In the genomic region with DNA sequence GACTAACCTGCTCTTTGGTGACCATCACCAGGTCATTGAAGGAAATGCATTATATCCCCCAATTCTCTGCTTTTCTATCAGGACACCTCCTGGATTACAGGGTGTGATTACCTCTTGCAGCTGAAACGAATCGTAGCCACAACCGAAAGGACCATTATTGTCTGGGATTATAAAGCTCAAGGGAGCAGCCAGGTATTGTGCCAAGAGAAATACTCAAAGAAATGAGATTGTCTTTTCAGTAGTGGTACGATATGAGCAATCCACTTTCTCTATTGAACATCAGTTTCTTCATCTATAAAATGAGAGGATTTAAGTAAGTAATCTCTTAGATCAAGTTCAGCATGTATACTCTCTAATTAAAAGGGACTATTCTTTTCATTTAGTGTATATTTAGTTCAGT, we compare ENCODE assay signal across 1 cellular context.
A peak's percentile ranks its signal among the peaks of the same experiment; 100 is the strongest.
TF ChIP-seq lines count a peak whose summit lies in the region.

No MANE protein-coding gene starts in this region.

TF ChIP-seq in HEK293, 187 proteins besides CTCF, POLR2A, EP300 and RAD21 (continued from another document):
- TF ChIP-seq, protein P1, sequence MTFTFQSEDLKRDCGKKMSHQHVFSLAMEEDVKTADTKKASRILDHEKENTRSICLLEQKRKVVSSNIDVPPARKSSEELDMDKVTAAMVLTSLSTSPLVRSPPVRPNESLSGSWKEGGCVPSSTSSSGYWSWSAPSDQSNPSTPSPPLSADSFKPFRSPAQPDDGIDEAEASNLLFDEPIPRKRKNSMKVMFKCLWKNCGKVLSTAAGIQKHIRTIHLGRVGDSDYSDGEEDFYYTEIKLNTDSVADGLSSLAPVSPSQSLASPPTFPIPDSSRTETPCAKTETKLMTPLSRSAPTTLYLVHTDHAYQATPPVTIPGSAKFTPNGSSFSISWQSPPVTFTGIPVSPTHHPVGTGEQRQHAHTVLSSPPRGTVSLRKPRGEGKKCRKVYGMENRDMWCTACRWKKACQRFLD (tag by site-specific recombination; IDR thresholded peaks at IDR 0.05), result no peak
- TF ChIP-seq, protein P2, sequence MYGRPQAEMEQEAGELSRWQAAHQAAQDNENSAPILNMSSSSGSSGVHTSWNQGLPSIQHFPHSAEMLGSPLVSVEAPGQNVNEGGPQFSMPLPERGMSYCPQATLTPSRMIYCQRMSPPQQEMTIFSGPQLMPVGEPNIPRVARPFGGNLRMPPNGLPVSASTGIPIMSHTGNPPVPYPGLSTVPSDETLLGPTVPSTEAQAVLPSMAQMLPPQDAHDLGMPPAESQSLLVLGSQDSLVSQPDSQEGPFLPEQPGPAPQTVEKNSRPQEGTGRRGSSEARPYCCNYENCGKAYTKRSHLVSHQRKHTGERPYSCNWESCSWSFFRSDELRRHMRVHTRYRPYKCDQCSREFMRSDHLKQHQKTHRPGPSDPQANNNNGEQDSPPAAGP (tag by site-specific recombination; IDR thresholded peaks at IDR 0.05), result no peak
- TF ChIP-seq WT1 (tag by site-specific recombination; IDR thresholded peaks at IDR 0.05) (peak; percentile 50), ZNF843 (tag by site-specific recombination; IDR thresholded peaks at IDR 0.05) (0 out of 2 replicates have a peak, but pooled peaks have one; percentile 10), SP2 (tag by site-specific recombination; IDR thresholded peaks at IDR 0.05) (no peak), ZNF664 (tag by site-specific recombination; IDR thresholded peaks at IDR 0.05) (peak; percentile 8; the same call in 1 of the 2 replicates), ZNF169 (tag by site-specific recombination; IDR thresholded peaks at IDR 0.05) (no peak), ZNF610 (tag by site-specific recombination; IDR thresholded peaks at IDR 0.05; ENCODE audit: borderline replicate concordance) (no peak), OVOL3 (tag by site-specific recombination; IDR thresholded peaks at IDR 0.05) (peak; percentile 77), MYNN (tag by site-specific recombination; IDR thresholded peaks at IDR 0.05; ENCODE audit: borderline replicate concordance) (no peak), RBAK (tag by site-specific recombination; IDR thresholded peaks at IDR 0.05) (no peak), ZBTB8A (tag by site-specific recombination; IDR thresholded peaks at IDR 0.05) (no peak), ZFP41 (tag by site-specific recombination; IDR thresholded peaks at IDR 0.05; ENCODE audit: borderline replicate concordance) (no peak), ZNF341 (tag by site-specific recombination; IDR thresholded peaks at IDR 0.05; ENCODE audit: low read depth) (no peak), FEZF1 (tag by site-specific recombination; IDR thresholded peaks at IDR 0.05) (peak; percentile 77), KLF10 (tag by site-specific recombination; IDR thresholded peaks at IDR 0.05) (no peak), ZBTB21 (tag by site-specific recombination; IDR thresholded peaks at IDR 0.05) (no peak), ZNF777 (tag by site-specific recombination; IDR thresholded peaks at IDR 0.05; ENCODE audit: borderline replicate concordance) (no peak), ZNF138 (tag by site-specific recombination; IDR thresholded peaks at IDR 0.05; ENCODE audit: borderline replicate concordance) (no peak), ZNF707 (tag by site-specific recombination; IDR thresholded peaks at IDR 0.05) (no peak), ZNF670 (tag by site-specific recombination; IDR thresholded peaks at IDR 0.05; ENCODE audit: low read depth) (no peak), ZSCAN16 (tag by site-specific recombination; IDR thresholded peaks at IDR 0.05) (no peak), ZNF561 (tag by site-specific recombination; IDR thresholded peaks at IDR 0.05; ENCODE audit: borderline replicate concordance) (no peak), HOXC10 (CRISPR knock-in tag; IDR thresholded peaks at IDR 0.05) (no peak), ZNF132 (tag by site-specific recombination; IDR thresholded peaks at IDR 0.05; ENCODE audit: borderline replicate concordance) (no peak), ZNF544 (tag by site-specific recombination; IDR thresholded peaks at IDR 0.05) (no peak), ZNF202 (tag by site-specific recombination; IDR thresholded peaks at IDR 0.05; ENCODE audit: borderline replicate concordance) (no peak), SP3 (tag by site-specific recombination; IDR thresholded peaks at IDR 0.05) (no peak), ZNF23 (tag by site-specific recombination; IDR thresholded peaks at IDR 0.05; ENCODE audit: borderline replicate concordance) (no peak), HOXA7 (CRISPR knock-in tag; IDR thresholded peaks at IDR 0.05; ENCODE audit: borderline replicate concordance) (no peak), ZNF621 (tag by site-specific recombination; IDR thresholded peaks at IDR 0.05) (no peak)
- TF ChIP-seq, protein P3, sequence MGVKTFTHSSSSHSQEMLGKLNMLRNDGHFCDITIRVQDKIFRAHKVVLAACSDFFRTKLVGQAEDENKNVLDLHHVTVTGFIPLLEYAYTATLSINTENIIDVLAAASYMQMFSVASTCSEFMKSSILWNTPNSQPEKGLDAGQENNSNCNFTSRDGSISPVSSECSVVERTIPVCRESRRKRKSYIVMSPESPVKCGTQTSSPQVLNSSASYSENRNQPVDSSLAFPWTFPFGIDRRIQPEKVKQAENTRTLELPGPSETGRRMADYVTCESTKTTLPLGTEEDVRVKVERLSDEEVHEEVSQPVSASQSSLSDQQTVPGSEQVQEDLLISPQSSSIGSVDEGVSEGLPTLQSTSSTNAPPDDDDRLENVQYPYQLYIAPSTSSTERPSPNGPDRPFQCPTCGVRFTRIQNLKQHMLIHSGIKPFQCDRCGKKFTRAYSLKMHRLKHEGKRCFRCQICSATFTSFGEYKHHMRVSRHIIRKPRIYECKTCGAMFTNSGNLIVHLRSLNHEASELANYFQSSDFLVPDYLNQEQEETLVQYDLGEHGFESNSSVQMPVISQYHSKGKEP (tag by site-specific recombination; IDR thresholded peaks at IDR 0.05), result peak; percentile 48
- TF ChIP-seq, protein P4, sequence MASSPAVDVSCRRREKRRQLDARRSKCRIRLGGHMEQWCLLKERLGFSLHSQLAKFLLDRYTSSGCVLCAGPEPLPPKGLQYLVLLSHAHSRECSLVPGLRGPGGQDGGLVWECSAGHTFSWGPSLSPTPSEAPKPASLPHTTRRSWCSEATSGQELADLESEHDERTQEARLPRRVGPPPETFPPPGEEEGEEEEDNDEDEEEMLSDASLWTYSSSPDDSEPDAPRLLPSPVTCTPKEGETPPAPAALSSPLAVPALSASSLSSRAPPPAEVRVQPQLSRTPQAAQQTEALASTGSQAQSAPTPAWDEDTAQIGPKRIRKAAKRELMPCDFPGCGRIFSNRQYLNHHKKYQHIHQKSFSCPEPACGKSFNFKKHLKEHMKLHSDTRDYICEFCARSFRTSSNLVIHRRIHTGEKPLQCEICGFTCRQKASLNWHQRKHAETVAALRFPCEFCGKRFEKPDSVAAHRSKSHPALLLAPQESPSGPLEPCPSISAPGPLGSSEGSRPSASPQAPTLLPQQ (tag by site-specific recombination; IDR thresholded peaks at IDR 0.05), result no peak
- TF ChIP-seq, protein P5, sequence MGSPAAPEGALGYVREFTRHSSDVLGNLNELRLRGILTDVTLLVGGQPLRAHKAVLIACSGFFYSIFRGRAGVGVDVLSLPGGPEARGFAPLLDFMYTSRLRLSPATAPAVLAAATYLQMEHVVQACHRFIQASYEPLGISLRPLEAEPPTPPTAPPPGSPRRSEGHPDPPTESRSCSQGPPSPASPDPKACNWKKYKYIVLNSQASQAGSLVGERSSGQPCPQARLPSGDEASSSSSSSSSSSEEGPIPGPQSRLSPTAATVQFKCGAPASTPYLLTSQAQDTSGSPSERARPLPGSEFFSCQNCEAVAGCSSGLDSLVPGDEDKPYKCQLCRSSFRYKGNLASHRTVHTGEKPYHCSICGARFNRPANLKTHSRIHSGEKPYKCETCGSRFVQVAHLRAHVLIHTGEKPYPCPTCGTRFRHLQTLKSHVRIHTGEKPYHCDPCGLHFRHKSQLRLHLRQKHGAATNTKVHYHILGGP (tag by site-specific recombination; IDR thresholded peaks at IDR 0.05), result no peak
- TF ChIP-seq, protein P6, sequence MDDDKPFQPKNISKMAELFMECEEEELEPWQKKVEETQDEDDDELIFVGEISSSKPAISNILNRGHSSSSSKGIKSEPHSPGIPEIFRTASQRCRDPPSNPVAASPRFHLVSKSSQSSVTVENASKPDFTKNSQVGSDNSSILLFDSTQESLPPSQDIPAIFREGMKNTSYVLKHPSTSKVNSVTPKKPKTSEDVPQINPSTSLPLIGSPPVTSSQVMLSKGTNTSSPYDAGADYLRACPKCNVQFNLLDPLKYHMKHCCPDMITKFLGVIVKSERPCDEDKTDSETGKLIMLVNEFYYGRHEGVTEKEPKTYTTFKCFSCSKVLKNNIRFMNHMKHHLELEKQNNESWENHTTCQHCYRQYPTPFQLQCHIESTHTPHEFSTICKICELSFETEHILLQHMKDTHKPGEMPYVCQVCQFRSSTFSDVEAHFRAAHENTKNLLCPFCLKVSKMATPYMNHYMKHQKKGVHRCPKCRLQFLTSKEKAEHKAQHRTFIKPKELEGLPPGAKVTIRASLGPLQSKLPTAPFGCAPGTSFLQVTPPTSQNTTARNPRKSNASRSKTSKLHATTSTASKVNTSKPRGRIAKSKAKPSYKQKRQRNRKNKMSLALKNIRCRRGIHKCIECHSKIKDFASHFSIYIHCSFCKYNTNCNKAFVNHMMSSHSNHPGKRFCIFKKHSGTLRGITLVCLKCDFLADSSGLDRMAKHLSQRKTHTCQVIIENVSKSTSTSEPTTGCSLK (tag by site-specific recombination; IDR thresholded peaks at IDR 0.05), result no peak
- TF ChIP-seq, protein P7, sequence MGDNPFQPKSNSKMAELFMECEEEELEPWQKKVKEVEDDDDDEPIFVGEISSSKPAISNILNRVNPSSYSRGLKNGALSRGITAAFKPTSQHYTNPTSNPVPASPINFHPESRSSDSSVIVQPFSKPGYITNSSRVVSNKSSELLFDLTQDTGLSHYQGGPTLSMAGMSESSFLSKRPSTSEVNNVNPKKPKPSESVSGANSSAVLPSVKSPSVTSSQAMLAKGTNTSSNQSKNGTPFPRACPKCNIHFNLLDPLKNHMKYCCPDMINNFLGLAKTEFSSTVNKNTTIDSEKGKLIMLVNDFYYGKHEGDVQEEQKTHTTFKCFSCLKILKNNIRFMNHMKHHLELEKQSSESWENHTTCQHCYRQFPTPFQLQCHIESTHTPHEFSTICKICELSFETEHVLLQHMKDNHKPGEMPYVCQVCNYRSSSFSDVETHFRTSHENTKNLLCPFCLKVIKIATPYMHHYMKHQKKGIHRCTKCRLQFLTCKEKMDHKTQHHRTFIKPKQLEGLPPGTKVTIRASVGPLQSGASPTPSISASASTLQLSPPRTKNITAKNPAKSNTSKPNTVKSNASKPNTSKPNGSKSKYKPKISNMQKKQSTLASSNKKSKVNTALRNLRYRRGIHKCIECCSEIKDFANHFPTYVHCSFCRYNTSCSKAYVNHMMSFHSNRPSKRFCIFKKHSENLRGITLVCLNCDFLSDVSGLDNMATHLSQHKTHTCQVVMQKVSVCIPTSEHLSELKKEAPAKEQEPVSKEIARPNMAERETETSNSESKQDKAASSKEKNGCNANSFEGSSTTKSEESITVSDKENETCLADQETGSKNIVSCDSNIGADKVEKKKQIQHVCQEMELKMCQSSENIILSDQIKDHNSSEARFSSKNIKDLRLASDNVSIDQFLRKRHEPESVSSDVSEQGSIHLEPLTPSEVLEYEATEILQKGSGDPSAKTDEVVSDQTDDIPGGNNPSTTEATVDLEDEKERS (tag by site-specific recombination; IDR thresholded peaks at IDR 0.05), result no peak
- TF ChIP-seq, protein P8, sequence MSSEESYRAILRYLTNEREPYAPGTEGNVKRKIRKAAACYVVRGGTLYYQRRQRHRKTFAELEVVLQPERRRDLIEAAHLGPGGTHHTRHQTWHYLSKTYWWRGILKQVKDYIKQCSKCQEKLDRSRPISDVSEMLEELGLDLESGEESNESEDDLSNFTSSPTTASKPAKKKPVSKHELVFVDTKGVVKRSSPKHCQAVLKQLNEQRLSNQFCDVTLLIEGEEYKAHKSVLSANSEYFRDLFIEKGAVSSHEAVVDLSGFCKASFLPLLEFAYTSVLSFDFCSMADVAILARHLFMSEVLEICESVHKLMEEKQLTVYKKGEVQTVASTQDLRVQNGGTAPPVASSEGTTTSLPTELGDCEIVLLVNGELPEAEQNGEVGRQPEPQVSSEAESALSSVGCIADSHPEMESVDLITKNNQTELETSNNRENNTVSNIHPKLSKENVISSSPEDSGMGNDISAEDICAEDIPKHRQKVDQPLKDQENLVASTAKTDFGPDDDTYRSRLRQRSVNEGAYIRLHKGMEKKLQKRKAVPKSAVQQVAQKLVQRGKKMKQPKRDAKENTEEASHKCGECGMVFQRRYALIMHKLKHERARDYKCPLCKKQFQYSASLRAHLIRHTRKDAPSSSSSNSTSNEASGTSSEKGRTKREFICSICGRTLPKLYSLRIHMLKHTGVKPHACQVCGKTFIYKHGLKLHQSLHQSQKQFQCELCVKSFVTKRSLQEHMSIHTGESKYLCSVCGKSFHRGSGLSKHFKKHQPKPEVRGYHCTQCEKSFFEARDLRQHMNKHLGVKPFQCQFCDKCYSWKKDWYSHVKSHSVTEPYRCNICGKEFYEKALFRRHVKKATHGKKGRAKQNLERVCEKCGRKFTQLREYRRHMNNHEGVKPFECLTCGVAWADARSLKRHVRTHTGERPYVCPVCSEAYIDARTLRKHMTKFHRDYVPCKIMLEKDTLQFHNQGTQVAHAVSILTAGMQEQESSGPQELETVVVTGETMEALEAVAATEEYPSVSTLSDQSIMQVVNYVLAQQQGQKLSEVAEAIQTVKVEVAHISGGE (tag by site-specific recombination; conservative IDR thresholded peaks at IDR 0.05; ENCODE audit: low read depth), result no peak
